ENCODE assay signal across 1 cellular context in the genomic region with DNA sequence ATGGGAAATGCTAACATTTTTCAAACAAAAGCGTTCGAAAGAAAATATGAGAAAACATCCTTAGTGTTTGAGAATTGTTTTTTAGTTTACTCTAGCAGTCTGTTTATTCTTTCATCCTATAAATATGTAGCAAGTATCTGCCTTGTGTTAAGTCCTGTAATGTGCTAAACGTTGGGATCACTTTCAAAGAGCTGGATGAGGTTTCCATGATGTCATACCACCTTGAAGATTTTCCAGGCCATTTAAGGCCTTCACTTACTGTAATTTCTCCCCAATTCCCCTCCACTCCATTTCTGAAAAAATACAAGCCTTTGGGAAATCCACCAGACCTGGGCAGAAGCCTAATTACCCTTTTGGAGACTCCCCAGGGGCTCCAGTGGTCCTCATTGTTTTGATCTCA.
TF ChIP-seq lines count a peak whose summit lies in the region.

No MANE protein-coding gene starts in this region.

TF ChIP-seq in GM23338, 12 proteins besides CTCF, POLR2A, EP300 and RAD21 (continued from another document):
- TF ChIP-seq, protein P1, sequence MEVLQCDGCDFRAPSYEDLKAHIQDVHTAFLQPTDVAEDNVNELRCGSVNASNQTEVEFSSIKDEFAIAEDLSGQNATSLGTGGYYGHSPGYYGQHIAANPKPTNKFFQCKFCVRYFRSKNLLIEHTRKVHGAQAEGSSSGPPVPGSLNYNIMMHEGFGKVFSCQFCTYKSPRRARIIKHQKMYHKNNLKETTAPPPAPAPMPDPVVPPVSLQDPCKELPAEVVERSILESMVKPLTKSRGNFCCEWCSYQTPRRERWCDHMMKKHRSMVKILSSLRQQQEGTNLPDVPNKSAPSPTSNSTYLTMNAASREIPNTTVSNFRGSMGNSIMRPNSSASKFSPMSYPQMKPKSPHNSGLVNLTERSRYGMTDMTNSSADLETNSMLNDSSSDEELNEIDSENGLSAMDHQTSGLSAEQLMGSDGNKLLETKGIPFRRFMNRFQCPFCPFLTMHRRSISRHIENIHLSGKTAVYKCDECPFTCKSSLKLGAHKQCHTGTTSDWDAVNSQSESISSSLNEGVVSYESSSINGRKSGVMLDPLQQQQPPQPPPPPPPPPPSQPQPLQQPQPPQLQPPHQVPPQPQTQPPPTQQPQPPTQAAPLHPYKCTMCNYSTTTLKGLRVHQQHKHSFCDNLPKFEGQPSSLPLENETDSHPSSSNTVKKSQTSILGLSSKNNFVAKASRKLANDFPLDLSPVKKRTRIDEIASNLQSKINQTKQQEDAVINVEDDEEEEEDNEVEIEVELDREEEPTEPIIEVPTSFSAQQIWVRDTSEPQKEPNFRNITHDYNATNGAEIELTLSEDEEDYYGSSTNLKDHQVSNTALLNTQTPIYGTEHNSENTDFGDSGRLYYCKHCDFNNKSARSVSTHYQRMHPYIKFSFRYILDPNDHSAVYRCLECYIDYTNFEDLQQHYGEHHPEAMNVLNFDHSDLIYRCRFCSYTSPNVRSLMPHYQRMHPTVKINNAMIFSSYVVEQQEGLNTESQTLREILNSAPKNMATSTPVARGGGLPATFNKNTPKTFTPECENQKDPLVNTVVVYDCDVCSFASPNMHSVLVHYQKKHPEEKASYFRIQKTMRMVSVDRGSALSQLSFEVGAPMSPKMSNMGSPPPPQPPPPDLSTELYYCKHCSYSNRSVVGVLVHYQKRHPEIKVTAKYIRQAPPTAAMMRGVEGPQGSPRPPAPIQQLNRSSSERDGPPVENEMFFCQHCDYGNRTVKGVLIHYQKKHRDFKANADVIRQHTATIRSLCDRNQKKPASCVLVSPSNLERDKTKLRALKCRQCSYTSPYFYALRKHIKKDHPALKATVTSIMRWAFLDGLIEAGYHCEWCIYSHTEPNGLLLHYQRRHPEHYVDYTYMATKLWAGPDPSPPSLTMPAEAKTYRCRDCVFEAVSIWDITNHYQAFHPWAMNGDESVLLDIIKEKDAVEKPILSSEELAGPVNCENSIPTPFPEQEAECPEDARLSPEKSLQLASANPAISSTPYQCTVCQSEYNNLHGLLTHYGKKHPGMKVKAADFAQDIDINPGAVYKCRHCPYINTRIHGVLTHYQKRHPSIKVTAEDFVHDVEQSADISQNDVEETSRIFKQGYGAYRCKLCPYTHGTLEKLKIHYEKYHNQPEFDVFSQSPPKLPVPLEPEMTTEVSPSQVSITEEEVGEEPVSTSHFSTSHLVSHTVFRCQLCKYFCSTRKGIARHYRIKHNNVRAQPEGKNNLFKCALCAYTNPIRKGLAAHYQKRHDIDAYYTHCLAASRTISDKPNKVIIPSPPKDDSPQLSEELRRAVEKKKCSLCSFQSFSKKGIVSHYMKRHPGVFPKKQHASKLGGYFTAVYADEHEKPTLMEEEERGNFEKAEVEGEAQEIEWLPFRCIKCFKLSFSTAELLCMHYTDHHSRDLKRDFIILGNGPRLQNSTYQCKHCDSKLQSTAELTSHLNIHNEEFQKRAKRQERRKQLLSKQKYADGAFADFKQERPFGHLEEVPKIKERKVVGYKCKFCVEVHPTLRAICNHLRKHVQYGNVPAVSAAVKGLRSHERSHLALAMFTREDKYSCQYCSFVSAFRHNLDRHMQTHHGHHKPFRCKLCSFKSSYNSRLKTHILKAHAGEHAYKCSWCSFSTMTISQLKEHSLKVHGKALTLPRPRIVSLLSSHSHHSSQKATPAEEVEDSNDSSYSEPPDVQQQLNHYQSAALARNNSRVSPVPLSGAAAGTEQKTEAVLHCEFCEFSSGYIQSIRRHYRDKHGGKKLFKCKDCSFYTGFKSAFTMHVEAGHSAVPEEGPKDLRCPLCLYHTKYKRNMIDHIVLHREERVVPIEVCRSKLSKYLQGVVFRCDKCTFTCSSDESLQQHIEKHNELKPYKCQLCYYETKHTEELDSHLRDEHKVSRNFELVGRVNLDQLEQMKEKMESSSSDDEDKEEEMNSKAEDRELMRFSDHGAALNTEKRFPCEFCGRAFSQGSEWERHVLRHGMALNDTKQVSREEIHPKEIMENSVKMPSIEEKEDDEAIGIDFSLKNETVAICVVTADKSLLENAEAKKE (CRISPR knock-in tag; IDR thresholded peaks at IDR 0.05) = no peak
- TF ChIP-seq ZNF114 (CRISPR knock-in tag; IDR thresholded peaks at IDR 0.05) (no peak), CREB1 (CRISPR knock-in tag; IDR thresholded peaks at IDR 0.05; ENCODE audit: low read depth) (no peak)
- TF ChIP-seq, protein P2, sequence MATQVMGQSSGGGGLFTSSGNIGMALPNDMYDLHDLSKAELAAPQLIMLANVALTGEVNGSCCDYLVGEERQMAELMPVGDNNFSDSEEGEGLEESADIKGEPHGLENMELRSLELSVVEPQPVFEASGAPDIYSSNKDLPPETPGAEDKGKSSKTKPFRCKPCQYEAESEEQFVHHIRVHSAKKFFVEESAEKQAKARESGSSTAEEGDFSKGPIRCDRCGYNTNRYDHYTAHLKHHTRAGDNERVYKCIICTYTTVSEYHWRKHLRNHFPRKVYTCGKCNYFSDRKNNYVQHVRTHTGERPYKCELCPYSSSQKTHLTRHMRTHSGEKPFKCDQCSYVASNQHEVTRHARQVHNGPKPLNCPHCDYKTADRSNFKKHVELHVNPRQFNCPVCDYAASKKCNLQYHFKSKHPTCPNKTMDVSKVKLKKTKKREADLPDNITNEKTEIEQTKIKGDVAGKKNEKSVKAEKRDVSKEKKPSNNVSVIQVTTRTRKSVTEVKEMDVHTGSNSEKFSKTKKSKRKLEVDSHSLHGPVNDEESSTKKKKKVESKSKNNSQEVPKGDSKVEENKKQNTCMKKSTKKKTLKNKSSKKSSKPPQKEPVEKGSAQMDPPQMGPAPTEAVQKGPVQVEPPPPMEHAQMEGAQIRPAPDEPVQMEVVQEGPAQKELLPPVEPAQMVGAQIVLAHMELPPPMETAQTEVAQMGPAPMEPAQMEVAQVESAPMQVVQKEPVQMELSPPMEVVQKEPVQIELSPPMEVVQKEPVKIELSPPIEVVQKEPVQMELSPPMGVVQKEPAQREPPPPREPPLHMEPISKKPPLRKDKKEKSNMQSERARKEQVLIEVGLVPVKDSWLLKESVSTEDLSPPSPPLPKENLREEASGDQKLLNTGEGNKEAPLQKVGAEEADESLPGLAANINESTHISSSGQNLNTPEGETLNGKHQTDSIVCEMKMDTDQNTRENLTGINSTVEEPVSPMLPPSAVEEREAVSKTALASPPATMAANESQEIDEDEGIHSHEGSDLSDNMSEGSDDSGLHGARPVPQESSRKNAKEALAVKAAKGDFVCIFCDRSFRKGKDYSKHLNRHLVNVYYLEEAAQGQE (IDR thresholded peaks at IDR 0.05; ENCODE audit: unreplicated experiment) = no peak
